ENCODE assay signal across 20 cellular contexts in genomic region chr3:183378951-183379350, GRCh38.
DNase-seq lines count a peak whose midpoint lies in the region.
"Had no signal": no experiment of that assay in that cellular context is flagged by ENCODE, and none has a peak within 500 bp of the region (broad histone marks: within the 10 kb centered on the region; RNA-seq: fewer than 3 reads in every experiment).

No MANE protein-coding gene starts in this region.

- peaks cover 0 to 75% (median 46%) of the 10 kb centered on the region in 10 experiments; a peak in 18 of 20 replicates for H3K4me1 ChIP-seq in BLaER1 treated with 17β-estradiol and CSF1 and Interleukin-3, amounts not matched to agents 10 nM and 100 nM
- H3K4me1 ChIP-seq: BE2C, breast epithelium had no signal

- no peak overlapping the region; a peak in 1 of 22 replicates for H3K9ac ChIP-seq in BLaER1 treated with 17β-estradiol and CSF1 and Interleukin-3, amounts not matched to agents 10 nM and 100 nM

- no peaks in the 10 kb centered on the region for H3K9me3 ChIP-seq in BLaER1 treated with 17β-estradiol and CSF1 and Interleukin-3, amounts not matched to agents 10 nM and 100 nM (replicated peaks in 1 of 11)
- H3K9me3 ChIP-seq: BE2C, breast epithelium had no signal

- no peak overlapping the region for H3K4me3 ChIP-seq in BLaER1 treated with 17β-estradiol and CSF1 and Interleukin-3, amounts not matched to agents 10 nM and 100 nM
- H3K4me3 ChIP-seq: breast epithelium, SK-N-MC had no signal

- H3K4me2 ChIP-seq in BLaER1 treated with 17β-estradiol and CSF1 and Interleukin-3, amounts not matched to agents 10 nM and 100 nM, result peak overlapping the region in 5 of 11 experiments; percentile 11 to 80 (median 76); a peak in 7 of 22 replicates

- 0 out of 22 replicates have a peak, but pooled peaks cover 0 to 10% (median 0%) of the 10 kb centered on the region in 11 experiments for H3K36me3 ChIP-seq in BLaER1 treated with 17β-estradiol and CSF1 and Interleukin-3, amounts not matched to agents 10 nM and 100 nM
- H3K36me3 ChIP-seq: BE2C, breast epithelium had no signal

- H3K27ac ChIP-seq in BLaER1 treated with 17β-estradiol and CSF1 and Interleukin-3, amounts not matched to agents 10 nM and 100 nM, result peak overlapping the region in 7 of 11 experiments; percentile 59 to 90 (median 74); a peak in 14 of 22 replicates
- H3K27ac ChIP-seq in epithelial cell of prostate, result peak overlapping the region; percentile 75
- H3K27ac ChIP-seq: breast epithelium, SK-N-MC had no signal

- 0 out of 22 replicates have a peak, but pooled peaks cover 0 to 2% (median 0%) of the 10 kb centered on the region in 11 experiments for H3K27me3 ChIP-seq in BLaER1 treated with 17β-estradiol and CSF1 and Interleukin-3, amounts not matched to agents 10 nM and 100 nM
- H3K27me3 ChIP-seq: BE2C, breast epithelium had no signal

- peak; percentile 78 for DNase-seq in DMS53 treated with DMSO at 0.1 percent for 48 hours (lab: John Stamatoyannopoulos, UW; ENCODE audit: unreplicated experiment)
- peak; percentile 35 for DNase-seq in NCI-H510A (lab: John Stamatoyannopoulos, UW)
- DNase-seq in epithelial cell of prostate (ENCODE audit: low read depth, low spot score), result no peak
- no peak for DNase-seq in HuH-7 (ENCODE audit: low spot score)
- DNase-seq in DMS 273 treated with DMSO at 0.1 percent for 48 hours (lab: John Stamatoyannopoulos, UW), result no peak
- no peak for DNase-seq in NCI-H1694 (lab: John Stamatoyannopoulos, UW)
- DNase-seq: ACHN; activated CD4-positive, CD25-positive, alpha-beta regulatory T cell treated with anti-CD3 and anti-CD28 coated beads, Interleukin-2, amount 50 U/mL, for 72 hours; activated CD8-positive, alpha-beta T cell treated with anti-CD3 and anti-CD28 coated beads for 36 hours; amygdala; BE2C; left ventricle myocardium superior; NCI-H187 treated with DMSO at 0.1 percent for 48 hours; NCI-H524 treated with DMSO at 0.1 percent for 48 hours; RPMI8226; small intestine; stimulated activated naive CD8-positive, alpha-beta T cell treated with anti-CD3 and anti-CD28 coated beads, Interleukin-15, amount 100 ng/mL, for 72 hours had no signal

- H4K20me1 ChIP-seq in BLaER1 treated with 17β-estradiol and CSF1 and Interleukin-3, amounts not matched to agents 10 nM and 100 nM, result no peaks in the 10 kb centered on the region

Comparison
In these comparisons a context has a peak if more than half of its experiments do, and no peak if none do; other contexts are left out.
1. DNase-seq: peak in DMS53 treated with DMSO at 0.1 percent for 48 hours (single experiment) and NCI-H510A (single experiment); none in epithelial cell of prostate (single experiment), HuH-7 (single experiment), DMS 273 treated with DMSO at 0.1 percent for 48 hours (single experiment) and NCI-H1694 (single experiment).